8 cellular contexts compared by ENCODE assay signal in the genomic region with DNA sequence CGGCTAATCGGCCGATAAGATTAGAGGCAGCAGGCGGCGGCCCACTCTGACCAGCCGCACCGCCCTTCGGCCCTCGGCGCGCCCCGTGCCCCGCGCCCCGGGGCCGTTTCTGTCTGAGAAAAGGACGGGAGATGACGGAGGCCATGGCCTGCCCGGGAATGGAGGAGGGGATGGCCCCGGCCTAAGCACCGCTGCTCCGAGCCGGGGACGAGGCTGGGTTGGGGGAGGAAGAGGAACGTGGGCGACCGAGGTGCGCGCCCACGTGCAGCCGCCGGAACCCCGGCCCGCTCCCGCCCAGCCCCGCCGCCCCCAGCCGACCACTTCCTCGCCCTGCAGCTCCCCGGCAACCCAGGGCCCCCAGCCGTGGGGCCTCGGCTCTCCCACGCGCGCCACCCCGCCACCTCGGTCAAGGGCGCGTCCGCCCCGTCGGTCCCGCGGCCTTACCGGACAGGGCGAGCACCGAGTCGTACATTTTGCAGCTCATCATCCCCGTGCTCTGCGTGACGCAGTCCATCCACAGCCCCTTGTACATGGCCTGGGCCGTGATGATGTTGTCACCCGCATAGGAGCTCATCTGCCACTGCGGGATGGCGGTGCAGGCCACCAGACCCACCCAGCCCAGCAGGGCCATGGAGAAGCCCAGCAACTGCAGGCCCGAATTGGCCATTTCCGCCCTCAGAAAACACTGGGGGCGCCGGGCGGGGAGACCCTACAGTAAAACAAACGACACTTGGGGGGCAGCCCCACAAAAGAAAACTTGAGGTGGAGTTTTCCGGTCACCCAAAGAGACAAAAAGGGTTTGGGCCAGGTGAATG. TPM values are rescaled to one million over a fixed set of nuclear protein-coding genes. Genes with fewer than 3 reads are reported as not detected.
DNase-seq lines count a peak whose midpoint lies in the region; ATAC-seq and TF ChIP-seq lines count a peak whose summit lies in the region.

No MANE protein-coding gene starts in this region.

- DNase-seq in NCI-H146 (lab: John Stamatoyannopoulos, UW) = peak; percentile 43
- no peak for DNase-seq in NCI-H146 treated with DMSO at 0.1 percent for 48 hours (lab: John Stamatoyannopoulos, UW; ENCODE audit: unreplicated experiment)
- no peak for DNase-seq in ascending aorta (ENCODE audit: low spot score in 2 of 2)
- DNase-seq in stimulated activated CD8-positive, alpha-beta memory T cell treated with anti-CD3 and anti-CD28 coated beads, Interleukin-4, amount 100 ng/mL, for 48 hours = peak; percentile 47

- peaks cover 17% of the 10 kb centered on the region for H3K27me3 ChIP-seq in ascending aorta
- peaks cover 44% of the 10 kb centered on the region for H3K27me3 ChIP-seq in iPS-20b (ENCODE audit: insufficient read depth, low read length)

- no peak overlapping the region for H3K27ac ChIP-seq in ascending aorta
- H3K27ac ChIP-seq in iPS-20b (ENCODE audit: low read length) = peak overlapping the region; percentile 67

- ATAC-seq in GM21423 (IDR thresholded peaks at IDR 0.05; ENCODE audit: unreplicated experiment) (no peak), GM18517 (IDR thresholded peaks at IDR 0.05; ENCODE audit: unreplicated experiment) (no peak), GM18858 (IDR thresholded peaks at IDR 0.05; ENCODE audit: unreplicated experiment) (no peak)

- peaks cover 8 to 13% of the 10 kb centered on the region in 2 donors for H3K4me1 ChIP-seq in ascending aorta
- peaks cover 13% of the 10 kb centered on the region; the same call in 1 of the 2 replicates for H3K4me1 ChIP-seq in iPS-20b (ENCODE audit: insufficient read depth, low read length)

- no peaks in the 10 kb centered on the region for H3K9me3 ChIP-seq in ascending aorta
- no peaks in the 10 kb centered on the region for H3K9me3 ChIP-seq in iPS-20b (ENCODE audit: insufficient read depth, low read depth, low read length)

- peaks cover 3 to 33% of the 10 kb centered on the region in 2 donors for H3K36me3 ChIP-seq in ascending aorta
- H3K36me3 ChIP-seq in iPS-20b (ENCODE audit: insufficient read depth, low read depth, low read length) = peaks cover 36% of the 10 kb centered on the region

- no peak for TF ChIP-seq CTCF in ascending aorta (IDR thresholded peaks at IDR 0.05)

- peak overlapping the region; percentile 97 for H3K9ac ChIP-seq in iPS-20b (ENCODE audit: low read depth, low read length)

- intact Hi-C loops in ascending aorta (cut with DNase I) = no loop called here

- H3K4me3 ChIP-seq in ascending aorta = peak overlapping the region; percentile 35 to 53
- peak overlapping the region; percentile 92 for H3K4me3 ChIP-seq in iPS-20b (ENCODE audit: low read length)

RNA-seq across cellular contexts. Expression of a gene that starts 0.7 kb away (rescaled TPM):
- not detected for total RNA-seq in ascending aorta

RNA-seq across cellular contexts. Expression of a gene that starts 9.6 kb away (rescaled TPM):
- total RNA-seq in ascending aorta = 106 TPM

RNA-seq across cellular contexts. Expression of a gene that starts 10.1 kb away (rescaled TPM):
- total RNA-seq in ascending aorta = 81.4 TPM

RNA-seq across cellular contexts. Expression of a gene that starts 19.3 kb away (rescaled TPM):
- 422 TPM for total RNA-seq in ascending aorta

RNA-seq across cellular contexts. Expression of a gene that starts 19.9 kb away (rescaled TPM):
- total RNA-seq in ascending aorta = 4.9 TPM

Comparison
In these comparisons a context has a peak if more than half of its experiments do, and no peak if none do; other contexts are left out.
1. DNase-seq: peak in NCI-H146 (single experiment) and stimulated activated CD8-positive, alpha-beta memory T cell treated with anti-CD3 and anti-CD28 coated beads, Interleukin-4, amount 100 ng/mL, for 48 hours (single experiment); none in NCI-H146 treated with DMSO at 0.1 percent for 48 hours (single experiment) and ascending aorta (0 of 2).